In the genomic region with DNA sequence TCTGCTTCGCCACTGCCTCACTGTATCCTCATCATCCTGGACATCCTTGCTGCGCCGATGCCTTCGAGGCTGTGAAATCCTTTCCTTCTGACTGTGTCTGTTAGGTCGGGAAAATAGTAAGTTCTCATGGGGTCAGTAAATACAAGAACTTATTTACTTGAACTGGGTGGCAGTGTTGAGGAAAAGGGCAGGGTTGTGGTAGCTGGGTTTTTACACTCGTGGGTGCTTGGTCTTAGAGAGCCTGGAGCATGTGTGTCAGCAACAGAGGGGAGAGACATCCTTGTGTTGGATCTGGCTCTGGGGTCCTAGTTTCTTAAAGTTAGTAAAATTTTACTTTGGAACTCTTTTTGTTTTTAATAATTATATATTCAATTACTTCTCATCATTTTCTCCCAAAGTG, we compare ENCODE assay signal across 16 cellular contexts.
A peak's percentile ranks its signal among the peaks of the same experiment; 100 is the strongest.
DNase-seq lines count a peak whose midpoint lies in the region; ATAC-seq and TF ChIP-seq lines count a peak whose summit lies in the region.
"Had no signal": no experiment of that assay in that cellular context is flagged by ENCODE, and none has a peak within 500 bp of the region (broad histone marks: within the 10 kb centered on the region; RNA-seq: fewer than 3 reads in every experiment).

No MANE protein-coding gene starts in this region.

- no peak overlapping the region for H2AFZ ChIP-seq in osteoblast (ENCODE audit: low read length)

- H4K20me1 ChIP-seq in osteoblast (ENCODE audit: insufficient read depth, low read length) = no peaks in the 10 kb centered on the region
- H4K20me1 ChIP-seq: BLaER1 had no signal

- H3K27ac ChIP-seq in osteoblast (ENCODE audit: low read depth, low read length) = no peak overlapping the region
- H3K27ac ChIP-seq: 22Rv1, BLaER1 had no signal

- DNase-seq in activated CD4-positive, alpha-beta T cell treated with anti-CD3 and anti-CD28 coated beads, Interleukin-2, amount 10 ng/mL, durations not matched to agents 24 days and 14 days = peak; percentile 33
- no peak for DNase-seq in activated CD4-positive, alpha-beta T cell treated with anti-CD3 and anti-CD28 coated beads for 4 hours
- DNase-seq in WTC11 (ENCODE audit: low spot score) = no peak
- DNase-seq in osteoblast (ENCODE audit: insufficient read length, low spot score, missing footprints) = peak; percentile 74
- no peak for DNase-seq in activated CD4-positive, alpha-beta memory T cell treated with anti-CD3 and anti-CD28 coated beads, Interleukin-2, amount 10 ng/mL, durations not matched to agents 7 days and 5 days
- no peak for DNase-seq in H4 (ENCODE audit: low spot score)
- DNase-seq: Calu3; CD4-positive, alpha-beta memory T cell; DMS79 treated with DMSO at 0.1 percent for 48 hours; GF-D8; KG1 had no signal

- CTCF ChIA-PET in WTC11 (lab: Charles Lee) = no interaction called here
- CTCF ChIA-PET in activated CD4-positive, alpha-beta memory T cell treated with anti-CD3 and anti-CD28 coated beads, Interleukin-2, amount 10 ng/mL, durations not matched to agents 7 days and 5 days (lab: Charles Lee) = no interaction called here

- no peaks in the 10 kb centered on the region for H3K79me2 ChIP-seq in osteoblast (ENCODE audit: insufficient read depth, low read length)

- H3K4me2 ChIP-seq in osteoblast (ENCODE audit: insufficient read depth, low read length) = no peak overlapping the region
- H3K4me2 ChIP-seq: BLaER1 had no signal

- no peak for TF ChIP-seq CTCF in WTC11 (IDR thresholded peaks at IDR 0.05)
- TF ChIP-seq CTCF in osteoblast (IDR thresholded peaks at IDR 0.05; ENCODE audit: extremely low read depth, low read depth, low read length) = no peak

- no peak overlapping the region for H3K4me3 Mint-ChIP-seq in activated CD4-positive, alpha-beta T cell treated with anti-CD3 and anti-CD28 coated beads, Interleukin-2, amount 10 ng/mL, durations not matched to agents 24 days and 14 days
- no peak overlapping the region for H3K4me3 Mint-ChIP-seq in WTC11
- H3K4me3 Mint-ChIP-seq in activated CD4-positive, alpha-beta memory T cell treated with anti-CD3 and anti-CD28 coated beads, Interleukin-2, amount 10 ng/mL, durations not matched to agents 7 days and 5 days = no peak overlapping the region
- H3K4me3 Mint-ChIP-seq: CD14-positive monocyte; CD4-positive, alpha-beta memory T cell had no signal

- H3K4me3 ChIP-seq in osteoblast (ENCODE audit: insufficient read depth, low read length) = no peak overlapping the region
- H3K4me3 ChIP-seq: BLaER1 had no signal

- peaks cover 6% of the 10 kb centered on the region for H3K36me3 Mint-ChIP-seq in activated CD4-positive, alpha-beta T cell treated with anti-CD3 and anti-CD28 coated beads, Interleukin-2, amount 10 ng/mL, durations not matched to agents 24 days and 14 days (ENCODE audit: low read depth)
- no peaks in the 10 kb centered on the region for H3K36me3 Mint-ChIP-seq in WTC11
- H3K36me3 Mint-ChIP-seq in activated CD4-positive, alpha-beta memory T cell treated with anti-CD3 and anti-CD28 coated beads, Interleukin-2, amount 10 ng/mL, durations not matched to agents 7 days and 5 days (ENCODE audit: low read depth) = peaks cover 4% of the 10 kb centered on the region

- intact Hi-C loops in activated CD4-positive, alpha-beta T cell treated with anti-CD3 and anti-CD28 coated beads, Interleukin-2, amount 10 ng/mL, durations not matched to agents 24 days and 14 days (cut with micrococcal nuclease) = no loop called here

- no peak overlapping the region for H3K27ac Mint-ChIP-seq in activated CD4-positive, alpha-beta T cell treated with anti-CD3 and anti-CD28 coated beads, Interleukin-2, amount 10 ng/mL, durations not matched to agents 24 days and 14 days
- H3K27ac Mint-ChIP-seq in WTC11 = peak overlapping the region; percentile 67; the same call in 1 of the 2 replicates
- H3K27ac Mint-ChIP-seq in activated CD4-positive, alpha-beta memory T cell treated with anti-CD3 and anti-CD28 coated beads, Interleukin-2, amount 10 ng/mL, durations not matched to agents 7 days and 5 days = no peak overlapping the region
- H3K27ac Mint-ChIP-seq: CD14-positive monocyte had no signal

- ATAC-seq in WTC11 (no peak; the same call in 1 of the 2 replicates), GM18517 (IDR thresholded peaks at IDR 0.05; ENCODE audit: unreplicated experiment) (no peak)
- ATAC-seq: HepG2 had no signal

- H3K9me3 ChIP-seq in osteoblast (ENCODE audit: low read depth, low read length) = no peaks in the 10 kb centered on the region

- H3K4me1 ChIP-seq in osteoblast (ENCODE audit: insufficient read depth, low read length) = peaks cover 20% of the 10 kb centered on the region

- H3K9me3 Mint-ChIP-seq in activated CD4-positive, alpha-beta T cell treated with anti-CD3 and anti-CD28 coated beads, Interleukin-2, amount 10 ng/mL, durations not matched to agents 24 days and 14 days = peaks cover 5% of the 10 kb centered on the region
- peaks cover 9% of the 10 kb centered on the region for H3K9me3 Mint-ChIP-seq in WTC11
- peaks cover 6% of the 10 kb centered on the region for H3K9me3 Mint-ChIP-seq in activated CD4-positive, alpha-beta memory T cell treated with anti-CD3 and anti-CD28 coated beads, Interleukin-2, amount 10 ng/mL, durations not matched to agents 7 days and 5 days

- H3K36me3 ChIP-seq in osteoblast (ENCODE audit: insufficient read depth, low read length) = no peaks in the 10 kb centered on the region

- H3K4me1 Mint-ChIP-seq in activated CD4-positive, alpha-beta T cell treated with anti-CD3 and anti-CD28 coated beads, Interleukin-2, amount 10 ng/mL, durations not matched to agents 24 days and 14 days = peaks cover 15% of the 10 kb centered on the region
- peaks cover 34% of the 10 kb centered on the region for H3K4me1 Mint-ChIP-seq in WTC11
- H3K4me1 Mint-ChIP-seq in activated CD4-positive, alpha-beta memory T cell treated with anti-CD3 and anti-CD28 coated beads, Interleukin-2, amount 10 ng/mL, durations not matched to agents 7 days and 5 days = peaks cover 32% of the 10 kb centered on the region

- H3K27me3 ChIP-seq in osteoblast (ENCODE audit: insufficient read depth, low read length) = no peaks in the 10 kb centered on the region
- H3K27me3 ChIP-seq: BLaER1 had no signal

- H3K27me3 Mint-ChIP-seq in activated CD4-positive, alpha-beta T cell treated with anti-CD3 and anti-CD28 coated beads, Interleukin-2, amount 10 ng/mL, durations not matched to agents 24 days and 14 days = no peaks in the 10 kb centered on the region
- no peaks in the 10 kb centered on the region for H3K27me3 Mint-ChIP-seq in WTC11 (ENCODE audit: low read depth)
- no peaks in the 10 kb centered on the region for H3K27me3 Mint-ChIP-seq in activated CD4-positive, alpha-beta memory T cell treated with anti-CD3 and anti-CD28 coated beads, Interleukin-2, amount 10 ng/mL, durations not matched to agents 7 days and 5 days
- H3K27me3 Mint-ChIP-seq: CD4-positive, alpha-beta memory T cell had no signal

- POLR2A ChIA-PET in WTC11 (lab: Charles Lee) = no interaction called here
- POLR2A ChIA-PET in activated CD4-positive, alpha-beta memory T cell treated with anti-CD3 and anti-CD28 coated beads, Interleukin-2, amount 10 ng/mL, durations not matched to agents 7 days and 5 days (lab: Charles Lee) = no interaction called here

TF ChIP-seq in WTC11, 78 proteins besides CTCF, POLR2A, EP300 and RAD21 (continues in another document):
- TF ChIP-seq NR1H2 (CRISPR knock-in tag; IDR thresholded peaks at IDR 0.05) (no peak), RELA (CRISPR knock-in tag; IDR thresholded peaks at IDR 0.05; ENCODE audit: borderline replicate concordance) (no peak), OVOL2 (CRISPR knock-in tag; IDR thresholded peaks at IDR 0.05; ENCODE audit: borderline replicate concordance) (no peak), FOXJ3 (CRISPR knock-in tag; IDR thresholded peaks at IDR 0.05; ENCODE audit: borderline replicate concordance) (no peak), NR2C2 (CRISPR knock-in tag; IDR thresholded peaks at IDR 0.05) (no peak)
- TF ChIP-seq, protein P1, sequence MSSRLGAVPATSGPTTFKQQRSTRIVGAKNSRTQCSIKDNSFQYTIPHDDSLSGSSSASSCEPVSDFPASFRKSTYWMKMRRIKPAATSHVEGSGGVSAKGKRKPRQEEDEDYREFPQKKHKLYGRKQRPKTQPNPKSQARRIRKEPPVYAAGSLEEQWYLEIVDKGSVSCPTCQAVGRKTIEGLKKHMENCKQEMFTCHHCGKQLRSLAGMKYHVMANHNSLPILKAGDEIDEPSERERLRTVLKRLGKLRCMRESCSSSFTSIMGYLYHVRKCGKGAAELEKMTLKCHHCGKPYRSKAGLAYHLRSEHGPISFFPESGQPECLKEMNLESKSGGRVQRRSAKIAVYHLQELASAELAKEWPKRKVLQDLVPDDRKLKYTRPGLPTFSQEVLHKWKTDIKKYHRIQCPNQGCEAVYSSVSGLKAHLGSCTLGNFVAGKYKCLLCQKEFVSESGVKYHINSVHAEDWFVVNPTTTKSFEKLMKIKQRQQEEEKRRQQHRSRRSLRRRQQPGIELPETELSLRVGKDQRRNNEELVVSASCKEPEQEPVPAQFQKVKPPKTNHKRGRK (CRISPR knock-in tag; IDR thresholded peaks at IDR 0.05; ENCODE audit: borderline replicate concordance) = no peak
- TF ChIP-seq, protein P2, sequence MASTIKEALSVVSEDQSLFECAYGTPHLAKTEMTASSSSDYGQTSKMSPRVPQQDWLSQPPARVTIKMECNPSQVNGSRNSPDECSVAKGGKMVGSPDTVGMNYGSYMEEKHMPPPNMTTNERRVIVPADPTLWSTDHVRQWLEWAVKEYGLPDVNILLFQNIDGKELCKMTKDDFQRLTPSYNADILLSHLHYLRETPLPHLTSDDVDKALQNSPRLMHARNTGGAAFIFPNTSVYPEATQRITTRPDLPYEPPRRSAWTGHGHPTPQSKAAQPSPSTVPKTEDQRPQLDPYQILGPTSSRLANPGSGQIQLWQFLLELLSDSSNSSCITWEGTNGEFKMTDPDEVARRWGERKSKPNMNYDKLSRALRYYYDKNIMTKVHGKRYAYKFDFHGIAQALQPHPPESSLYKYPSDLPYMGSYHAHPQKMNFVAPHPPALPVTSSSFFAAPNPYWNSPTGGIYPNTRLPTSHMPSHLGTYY (CRISPR knock-in tag; IDR thresholded peaks at IDR 0.05) = no peak
- TF ChIP-seq, protein P3, sequence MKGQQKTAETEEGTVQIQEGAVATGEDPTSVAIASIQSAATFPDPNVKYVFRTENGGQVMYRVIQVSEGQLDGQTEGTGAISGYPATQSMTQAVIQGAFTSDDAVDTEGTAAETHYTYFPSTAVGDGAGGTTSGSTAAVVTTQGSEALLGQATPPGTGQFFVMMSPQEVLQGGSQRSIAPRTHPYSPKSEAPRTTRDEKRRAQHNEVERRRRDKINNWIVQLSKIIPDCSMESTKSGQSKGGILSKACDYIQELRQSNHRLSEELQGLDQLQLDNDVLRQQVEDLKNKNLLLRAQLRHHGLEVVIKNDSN (CRISPR knock-in tag; IDR thresholded peaks at IDR 0.05) = no peak

Comparison
In these comparisons a context has a peak if more than half of its experiments do, and no peak if none do; other contexts are left out.
1. DNase-seq: peak in activated CD4-positive, alpha-beta T cell treated with anti-CD3 and anti-CD28 coated beads, Interleukin-2, amount 10 ng/mL, durations not matched to agents 24 days and 14 days (single experiment) and osteoblast (single experiment); none in activated CD4-positive, alpha-beta T cell treated with anti-CD3 and anti-CD28 coated beads for 4 hours (0 of 2), WTC11 (single experiment), activated CD4-positive, alpha-beta memory T cell treated with anti-CD3 and anti-CD28 coated beads, Interleukin-2, amount 10 ng/mL, durations not matched to agents 7 days and 5 days (single experiment) and H4 (single experiment).